Comparison of ENCODE assay signal across 8 cellular contexts in the genomic region with DNA sequence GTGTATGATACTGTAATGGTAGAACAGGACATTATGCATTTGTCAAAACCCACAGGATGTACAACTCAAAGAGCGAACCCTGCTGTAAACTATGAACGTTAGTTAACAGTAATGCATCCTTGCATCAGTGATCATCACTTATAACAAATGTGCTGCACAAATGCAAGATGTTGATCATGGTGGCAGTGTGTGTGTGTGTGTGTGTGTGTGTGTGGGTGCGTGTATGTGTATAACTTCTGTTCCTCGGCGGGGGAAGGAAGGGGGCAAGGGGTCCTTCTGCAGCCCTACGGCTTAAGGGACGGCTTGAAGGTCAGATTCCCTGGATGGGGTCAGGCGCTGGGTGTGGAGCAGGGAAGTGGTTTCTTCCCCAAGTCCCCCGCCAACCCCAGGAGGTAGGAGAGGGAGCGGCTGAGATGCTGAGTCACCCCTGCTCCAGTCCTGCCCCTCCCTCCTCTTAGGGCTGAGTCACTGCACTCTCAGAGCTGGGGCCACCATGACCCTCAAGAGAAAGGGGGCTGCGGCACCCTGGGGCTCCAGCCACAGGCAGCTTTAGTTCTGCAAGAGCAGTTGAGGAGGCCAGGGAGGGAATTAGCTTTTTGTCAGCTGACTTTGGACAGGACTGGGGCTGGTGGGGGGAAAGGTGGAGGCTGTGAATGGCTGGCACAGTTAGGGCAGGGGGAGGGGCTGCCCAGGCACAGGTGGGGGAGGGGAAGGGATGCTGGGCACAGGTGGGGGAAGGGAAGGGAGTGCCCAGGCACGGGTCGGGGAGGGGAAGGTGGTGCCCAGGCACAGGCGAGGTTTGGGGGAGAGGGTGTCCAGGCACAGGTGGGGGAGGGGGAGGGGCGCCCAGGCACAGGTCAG. TPM values are rescaled to one million over a fixed set of nuclear protein-coding genes. Genes with fewer than 3 reads are reported as not detected.
A peak's percentile ranks its signal among the peaks of the same experiment; 100 is the strongest.
DNase-seq lines count a peak whose midpoint lies in the region; ATAC-seq and TF ChIP-seq lines count a peak whose summit lies in the region.

No MANE protein-coding gene starts in this region.

- peak; percentile 57 for DNase-seq in GF-D8 (lab: John Stamatoyannopoulos, UW)
- peak; percentile 95 for DNase-seq in NOMO-1 treated with dmso at 0.1 percent for 144 hours (lab: John Stamatoyannopoulos, UW; ENCODE audit: unreplicated experiment)
- DNase-seq in activated T-cell treated with anti-CD3 and anti-CD28 coated beads, Interleukin-2, amount 50 U/mL, for 4 hours: peak; percentile 48
- peak; percentile 87 for DNase-seq in fibroblast of pulmonary artery (ENCODE audit: low read depth)
- DNase-seq in pulmonary artery endothelial cell (ENCODE audit: low read depth, low spot score): peak; percentile 32
- no peak for DNase-seq in GM20000 (ENCODE audit: low spot score)
- DNase-seq in NCI-H146 treated with DMSO at 0.1 percent for 48 hours (lab: John Stamatoyannopoulos, UW; ENCODE audit: unreplicated experiment): no peak

- peak; percentile 98 to 99 for ATAC-seq in activated T-cell treated with anti-CD3 and anti-CD28 coated beads, Interleukin-2, amount 50 U/mL, for 4 hours
- ATAC-seq in HG03196 (IDR thresholded peaks at IDR 0.05; ENCODE audit: unreplicated experiment): no peak

- H3K4me1 Mint-ChIP-seq in activated T-cell treated with anti-CD3 and anti-CD28 coated beads, Interleukin-2, amount 50 U/mL, for 4 hours (ENCODE audit: low read depth): peaks cover 18% of the 10 kb centered on the region

- peak overlapping the region; percentile 43 for H3K4me3 Mint-ChIP-seq in activated T-cell treated with anti-CD3 and anti-CD28 coated beads, Interleukin-2, amount 50 U/mL, for 4 hours

- no peak overlapping the region for H3K4me3 ChIP-seq in fibroblast of pulmonary artery (replicated peaks; ENCODE audit: low read depth, low read length)

- no peaks in the 10 kb centered on the region for H3K9me3 Mint-ChIP-seq in activated T-cell treated with anti-CD3 and anti-CD28 coated beads, Interleukin-2, amount 50 U/mL, for 4 hours

- TF ChIP-seq CTCF in fibroblast of pulmonary artery (IDR thresholded peaks at IDR 0.05; ENCODE audit: low read length, missing control alignments) (no peak), GM20000 (IDR thresholded peaks at IDR 0.05; ENCODE audit: extremely low read depth, missing control alignments) (no peak)

- no peaks in the 10 kb centered on the region for H3K27me3 Mint-ChIP-seq in activated T-cell treated with anti-CD3 and anti-CD28 coated beads, Interleukin-2, amount 50 U/mL, for 4 hours (ENCODE audit: low read depth)

- no peaks in the 10 kb centered on the region for H3K36me3 Mint-ChIP-seq in activated T-cell treated with anti-CD3 and anti-CD28 coated beads, Interleukin-2, amount 50 U/mL, for 4 hours (ENCODE audit: insufficient read depth)

RNA-seq across cellular contexts. Expression of a gene that starts 8.8 kb away (rescaled TPM):
- 100 to 1,000 TPM in 1 of 3 donors, 10 to 100 TPM in 2; 74.9 to 101 (median 83.7) TPM for total RNA-seq in activated T-cell treated with anti-CD3 and anti-CD28 coated beads, Interleukin-2, amount 50 U/mL, for 4 hours
- 73.0 and 80.3 TPM in 2 replicates for total RNA-seq in pulmonary artery endothelial cell

RNA-seq across cellular contexts. Expression of a gene that starts 22.1 kb away (rescaled TPM):
- total RNA-seq in activated T-cell treated with anti-CD3 and anti-CD28 coated beads, Interleukin-2, amount 50 U/mL, for 4 hours: under 1 TPM; 0.33 to 0.53 (median 0.33) TPM
- total RNA-seq in pulmonary artery endothelial cell: 0.04 and 0.13 TPM in 2 replicates

Comparison
In these comparisons a context has a peak if more than half of its experiments do, and no peak if none do; other contexts are left out.
1. DNase-seq: peak in GF-D8 (single experiment), NOMO-1 treated with dmso at 0.1 percent for 144 hours (single experiment), activated T-cell treated with anti-CD3 and anti-CD28 coated beads, Interleukin-2, amount 50 U/mL, for 4 hours (single experiment), fibroblast of pulmonary artery (single experiment) and pulmonary artery endothelial cell (single experiment); none in GM20000 (single experiment) and NCI-H146 treated with DMSO at 0.1 percent for 48 hours (single experiment).